17 cellular contexts compared by ENCODE assay signal in genomic region chr6:21342496-21342895, GRCh38.
A peak's percentile ranks its signal among the peaks of the same experiment; 100 is the strongest.
DNase-seq lines count a peak whose midpoint lies in the region; ATAC-seq and TF ChIP-seq lines count a peak whose summit lies in the region.
"Had no signal": no experiment of that assay in that cellular context is flagged by ENCODE, and none has a peak within 500 bp of the region (broad histone marks: within the 10 kb centered on the region; RNA-seq: fewer than 3 reads in every experiment).

No MANE protein-coding gene starts in this region.

- intact Hi-C loops in heart left ventricle (cut with DNase I), result no loop called here
- intact Hi-C loops in activated CD4-positive, alpha-beta memory T cell treated with anti-CD3 and anti-CD28 coated beads for 36 hours (cut with micrococcal nuclease), result no loop called here

- no peaks in the 10 kb centered on the region for H3K36me3 Mint-ChIP-seq in activated CD4-positive, alpha-beta memory T cell treated with anti-CD3 and anti-CD28 coated beads for 36 hours
- H3K36me3 Mint-ChIP-seq: CD4-positive, CD25-positive, alpha-beta regulatory T cell had no signal

- H3K9me3 Mint-ChIP-seq in activated CD4-positive, alpha-beta memory T cell treated with anti-CD3 and anti-CD28 coated beads for 36 hours, result no peaks in the 10 kb centered on the region

- H3K27ac Mint-ChIP-seq in activated CD4-positive, alpha-beta memory T cell treated with anti-CD3 and anti-CD28 coated beads for 36 hours, result no peak overlapping the region
- H3K27ac Mint-ChIP-seq: CD4-positive, CD25-positive, alpha-beta regulatory T cell had no signal

- no peak for TF ChIP-seq POLR2A in heart left ventricle (IDR thresholded peaks at IDR 0.05)

- H4K91ac ChIP-seq in mesenchymal stem cell (ENCODE audit: low read length), result no peak overlapping the region

- CTCF ChIA-PET in activated CD4-positive, alpha-beta memory T cell treated with anti-CD3 and anti-CD28 coated beads for 36 hours (lab: Charles Lee), result no interaction called here

- H3K4ac ChIP-seq in mesenchymal stem cell (ENCODE audit: low read depth in 1 of 2, low read length in 2 of 2), result no peak overlapping the region

- H2BK15ac ChIP-seq in mesenchymal stem cell (ENCODE audit: low read depth, poor library complexity, severe bottlenecking), result no peak overlapping the region

- no peak overlapping the region for H3K4me3 ChIP-seq in cardiac muscle cell
- H3K4me3 ChIP-seq in right atrium auricular region, result no peak overlapping the region
- H3K4me3 ChIP-seq in heart left ventricle, result no peak overlapping the region
- H3K4me3 ChIP-seq in mesenchymal stem cell (ENCODE audit: insufficient read depth in 1 of 2, low read depth in 1 of 2, low read length in 2 of 2), result no peak overlapping the region
- H3K4me3 ChIP-seq: MG63, PC-9 had no signal

- H3K18ac ChIP-seq in mesenchymal stem cell (ENCODE audit: low read depth in 1 of 2, low read length in 2 of 2), result no peak overlapping the region

- H2AFZ ChIP-seq in mesenchymal stem cell (ENCODE audit: low read depth, low read length), result no peak overlapping the region
- H2AFZ ChIP-seq: PC-9 had no signal

- no peak overlapping the region for H2BK12ac ChIP-seq in mesenchymal stem cell (ENCODE audit: low read length in 2 of 2)

- H3K4me1 ChIP-seq in cardiac muscle cell (ENCODE audit: low read depth) (peaks cover 15% of the 10 kb centered on the region), right atrium auricular region (no peaks in the 10 kb centered on the region), heart left ventricle (no peaks in the 10 kb centered on the region), mesenchymal stem cell (ENCODE audit: control insufficient read depth, insufficient read depth, low read depth, low read length) (peaks cover 2% of the 10 kb centered on the region)

- WGBS in heart left ventricle, 4 donors, result 39 to 63% (median 51%) methylated on average over 8 of the region's 8 CpGs
- 44% methylated on average over 4 of the region's 8 CpGs for WGBS in mesenchymal stem cell

- no peaks in the 10 kb centered on the region for H3K27me3 ChIP-seq in cardiac muscle cell
- no peaks in the 10 kb centered on the region for H3K27me3 ChIP-seq in right atrium auricular region
- no peaks in the 10 kb centered on the region for H3K27me3 ChIP-seq in heart left ventricle
- H3K27me3 ChIP-seq in mesenchymal stem cell (ENCODE audit: control insufficient read depth in 1 of 2, insufficient read depth in 1 of 2, low read length in 2 of 2), result no peaks in the 10 kb centered on the region
- H3K27me3 ChIP-seq: MG63 had no signal

- no peak overlapping the region for H3K9ac ChIP-seq in mesenchymal stem cell (ENCODE audit: low read length)

- peak; percentile 37 to 89 (median 74) for ATAC-seq in heart left ventricle
- no peak for ATAC-seq in GM21528 (IDR thresholded peaks at IDR 0.05; ENCODE audit: low FRiP score, unreplicated experiment)
- no peak for ATAC-seq in HG03354 (IDR thresholded peaks at IDR 0.05; ENCODE audit: poor library complexity, severe bottlenecking, unreplicated experiment)
- ATAC-seq: HepG2 had no signal

- no peaks in the 10 kb centered on the region for H3K79me1 ChIP-seq in mesenchymal stem cell (replicated peaks; ENCODE audit: low read length, poor library complexity, severe bottlenecking)

- H3K9me3 ChIP-seq in cardiac muscle cell (ENCODE audit: low read depth) (no peaks in the 10 kb centered on the region), right atrium auricular region (no peaks in the 10 kb centered on the region), heart left ventricle (peaks cover 0 to 3% (median 0%) of the 10 kb centered on the region in 12 donors), mesenchymal stem cell (ENCODE audit: control insufficient read depth, low read length) (no peaks in the 10 kb centered on the region)
- H3K9me3 ChIP-seq: MG63 had no signal

- H3K36me3 ChIP-seq in cardiac muscle cell, result no peaks in the 10 kb centered on the region
- no peaks in the 10 kb centered on the region for H3K36me3 ChIP-seq in right atrium auricular region
- no peaks in the 10 kb centered on the region for H3K36me3 ChIP-seq in heart left ventricle
- H3K36me3 ChIP-seq in mesenchymal stem cell (ENCODE audit: control insufficient read depth in 1 of 2, insufficient read depth in 2 of 2, low read depth in 1 of 2, low read length in 2 of 2), result no peaks in the 10 kb centered on the region
- H3K36me3 ChIP-seq: MG63 had no signal

- no peak for TF ChIP-seq CTCF in cardiac muscle cell (IDR thresholded peaks at IDR 0.05; ENCODE audit: low read depth, low read length)
- TF ChIP-seq CTCF in right atrium auricular region (IDR thresholded peaks at IDR 0.05), result no peak
- TF ChIP-seq CTCF in heart left ventricle (IDR thresholded peaks at IDR 0.05), result no peak

- peaks cover 14% of the 10 kb centered on the region for H3K27me3 Mint-ChIP-seq in activated CD4-positive, alpha-beta memory T cell treated with anti-CD3 and anti-CD28 coated beads for 36 hours

- no peaks in the 10 kb centered on the region for H3K4me1 Mint-ChIP-seq in activated CD4-positive, alpha-beta memory T cell treated with anti-CD3 and anti-CD28 coated beads for 36 hours (ENCODE audit: low read depth)
- H3K4me1 Mint-ChIP-seq: CD4-positive, CD25-positive, alpha-beta regulatory T cell had no signal

- no peak overlapping the region for H3K23ac ChIP-seq in mesenchymal stem cell (ENCODE audit: low read length in 2 of 2)

- H3K27ac ChIP-seq in cardiac muscle cell (peak overlapping the region; percentile 86), right atrium auricular region (peak overlapping the region in 1 of 2 donors; percentile 61), heart left ventricle (no peak overlapping the region), mesenchymal stem cell (ENCODE audit: low read length, poor library complexity, severe bottlenecking) (no peak overlapping the region)
- H3K27ac ChIP-seq: PC-9 had no signal

- no peak overlapping the region for H4K8ac ChIP-seq in mesenchymal stem cell (ENCODE audit: low read length)

- no peak overlapping the region for H2BK5ac ChIP-seq in mesenchymal stem cell (ENCODE audit: low read depth, low read length, poor library complexity, severe bottlenecking)

- no peak overlapping the region for H3K4me2 ChIP-seq in mesenchymal stem cell (ENCODE audit: low read length, poor library complexity, severe bottlenecking)
- H3K4me2 ChIP-seq: PC-9 had no signal

- no peak overlapping the region for H3K4me3 Mint-ChIP-seq in activated CD4-positive, alpha-beta memory T cell treated with anti-CD3 and anti-CD28 coated beads for 36 hours
- H3K4me3 Mint-ChIP-seq: CD4-positive, CD25-positive, alpha-beta regulatory T cell had no signal

- H2AK5ac ChIP-seq in mesenchymal stem cell (ENCODE audit: low read length, severe bottlenecking), result no peak overlapping the region

- POLR2A ChIA-PET in activated CD4-positive, alpha-beta memory T cell treated with anti-CD3 and anti-CD28 coated beads for 36 hours (lab: Charles Lee), result no interaction called here

- peak in 1 of 2 donors; percentile 89 for DNase-seq in cardiac muscle cell (ENCODE audit: low read depth in 1 of 2, low spot score in 1 of 2)
- DNase-seq in right atrium auricular region (ENCODE audit: low spot score), result no peak
- no peak for DNase-seq in heart left ventricle
- peak; percentile 52 for DNase-seq in mesenchymal stem cell
- no peak for DNase-seq in activated CD4-positive, alpha-beta memory T cell treated with anti-CD3 and anti-CD28 coated beads for 36 hours
- DNase-seq in activated gamma-delta T cell (lab: John Stamatoyannopoulos, UW), result no peak
- DNase-seq: AML-193; CD4-positive, CD25-positive, alpha-beta regulatory T cell; GDM1; MG63; NCI-H187 treated with DMSO at 0.1 percent for 48 hours; NCI-H446; NCI-H748 treated with DMSO at 0.1 percent for 48 hours; PC-9 had no signal

- H3K14ac ChIP-seq in mesenchymal stem cell (ENCODE audit: low read length in 2 of 2), result no peak overlapping the region

- no peak overlapping the region for H2BK120ac ChIP-seq in mesenchymal stem cell (ENCODE audit: low read depth, low read length)

Comparison
In these comparisons a context has a peak if more than half of its experiments do, and no peak if none do; other contexts are left out.
1. ATAC-seq: peak in heart left ventricle (4 of 4); none in GM21528 (single experiment) and HG03354 (single experiment).